In the genomic region with DNA sequence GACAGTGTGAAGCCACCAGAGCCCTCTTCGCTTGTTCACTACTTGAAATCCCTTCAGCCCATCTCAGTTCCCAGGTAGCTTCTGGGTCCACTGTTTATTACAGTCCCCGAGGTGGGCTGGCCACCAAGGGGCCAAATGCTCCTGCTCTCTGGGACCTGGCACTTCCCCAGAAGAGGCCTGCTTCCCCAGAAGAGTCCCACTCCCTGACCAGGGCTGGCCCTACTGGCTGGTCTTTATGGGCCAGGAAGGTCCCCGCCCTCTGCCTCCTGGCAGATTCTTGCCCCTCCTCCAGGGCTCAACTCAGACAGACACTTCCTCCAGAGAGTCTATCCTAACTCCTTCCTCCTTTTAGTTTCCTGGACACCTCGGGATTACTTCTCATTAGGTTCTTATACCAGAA, we compare ENCODE assay signal across 18 cellular contexts.
DNase-seq lines count a peak whose midpoint lies in the region; ATAC-seq and TF ChIP-seq lines count a peak whose summit lies in the region.
"Had no signal": no experiment of that assay in that cellular context is flagged by ENCODE, and none has a peak within 500 bp of the region (broad histone marks: within the 10 kb centered on the region; RNA-seq: fewer than 3 reads in every experiment).

No MANE protein-coding gene starts in this region.

- H4K20me1 ChIP-seq in BLaER1 treated with 17β-estradiol and CSF1 and Interleukin-3, amounts not matched to agents 10 nM and 100 nM: peaks cover 0 to 13% (median 0%) of the 10 kb centered on the region in 11 experiments; a peak in 5 of 22 replicates
- H4K20me1 ChIP-seq in osteoblast (ENCODE audit: insufficient read depth, low read length): no peaks in the 10 kb centered on the region

- peaks cover 44% of the 10 kb centered on the region for H3K4me1 Mint-ChIP-seq in dendritic cell treated with granulocyte-macrophage colony-stimulating factor and Interleukin-4, amounts not matched to agents 40 ng/mL and 50 ng/mL, for 4 days (ENCODE audit: low read depth)

- ATAC-seq in mucosa of descending colon (peak; percentile 80), GM21619 (IDR thresholded peaks at IDR 0.05; ENCODE audit: unreplicated experiment) (no peak)

- intact Hi-C loops in dendritic cell treated with granulocyte-macrophage colony-stimulating factor and Interleukin-4, amounts not matched to agents 40 ng/mL and 50 ng/mL, for 4 days (cut with micrococcal nuclease): no loop called here
- intact Hi-C loops in mucosa of descending colon (cut with DNase I, micrococcal nuclease): no loop called here

- no peak overlapping the region for H2AFZ ChIP-seq in osteoblast (ENCODE audit: low read length)

- peaks cover 3% of the 10 kb centered on the region for H3K27me3 Mint-ChIP-seq in dendritic cell treated with granulocyte-macrophage colony-stimulating factor and Interleukin-4, amounts not matched to agents 40 ng/mL and 50 ng/mL, for 4 days

- no peak overlapping the region for H3K4me3 ChIP-seq in BLaER1 treated with 17β-estradiol and CSF1 and Interleukin-3, amounts not matched to agents 10 nM and 100 nM
- H3K4me3 ChIP-seq in mucosa of descending colon (no peak overlapping the region), osteoblast (ENCODE audit: insufficient read depth, low read length) (no peak overlapping the region)
- H3K4me3 ChIP-seq: Peyer's patch had no signal

- H3K9me3 ChIP-seq in BLaER1 treated with 17β-estradiol and CSF1 and Interleukin-3, amounts not matched to agents 10 nM and 100 nM (replicated peaks in 1 of 11): no peaks in the 10 kb centered on the region; a peak in 1 of 22 replicates
- H3K9me3 ChIP-seq in mucosa of descending colon (no peaks in the 10 kb centered on the region), osteoblast (ENCODE audit: low read depth, low read length) (no peaks in the 10 kb centered on the region)
- H3K9me3 ChIP-seq: Peyer's patch had no signal

- peak overlapping the region in 6 of 11 experiments; percentile 14 to 72 (median 44); a peak in 8 of 22 replicates for H3K4me2 ChIP-seq in BLaER1 treated with 17β-estradiol and CSF1 and Interleukin-3, amounts not matched to agents 10 nM and 100 nM
- no peak overlapping the region for H3K4me2 ChIP-seq in osteoblast (ENCODE audit: insufficient read depth, low read length)

- no peak overlapping the region for H3K4me3 Mint-ChIP-seq in dendritic cell treated with granulocyte-macrophage colony-stimulating factor and Interleukin-4, amounts not matched to agents 40 ng/mL and 50 ng/mL, for 4 days
- H3K4me3 Mint-ChIP-seq: CD4-positive, alpha-beta memory T cell had no signal

- no peaks in the 10 kb centered on the region for H3K36me3 ChIP-seq in BLaER1 treated with 17β-estradiol and CSF1 and Interleukin-3, amounts not matched to agents 10 nM and 100 nM
- H3K36me3 ChIP-seq in mucosa of descending colon (ENCODE audit: low read depth): no peaks in the 10 kb centered on the region
- H3K36me3 ChIP-seq in osteoblast (ENCODE audit: insufficient read depth, low read length): no peaks in the 10 kb centered on the region
- H3K36me3 ChIP-seq: Peyer's patch had no signal

- no peak overlapping the region for H3K27ac ChIP-seq in BLaER1 treated with 17β-estradiol and CSF1 and Interleukin-3, amounts not matched to agents 10 nM and 100 nM
- no peak overlapping the region for H3K27ac ChIP-seq in osteoblast (ENCODE audit: low read depth, low read length)
- H3K27ac ChIP-seq: Peyer's patch had no signal

- H3K9me3 Mint-ChIP-seq in dendritic cell treated with granulocyte-macrophage colony-stimulating factor and Interleukin-4, amounts not matched to agents 40 ng/mL and 50 ng/mL, for 4 days: no peaks in the 10 kb centered on the region

- no peaks in the 10 kb centered on the region for H3K79me2 ChIP-seq in osteoblast (ENCODE audit: insufficient read depth, low read length)

- no peaks in the 10 kb centered on the region for H3K36me3 Mint-ChIP-seq in dendritic cell treated with granulocyte-macrophage colony-stimulating factor and Interleukin-4, amounts not matched to agents 40 ng/mL and 50 ng/mL, for 4 days (ENCODE audit: low read depth)
- H3K36me3 Mint-ChIP-seq: CD4-positive, alpha-beta memory T cell had no signal

- TF ChIP-seq CTCF in mucosa of descending colon (IDR thresholded peaks at IDR 0.05) (no peak), osteoblast (IDR thresholded peaks at IDR 0.05; ENCODE audit: extremely low read depth, low read depth, low read length) (no peak)

- peaks cover 26 to 60% (median 31%) of the 10 kb centered on the region in 10 experiments for H3K4me1 ChIP-seq in BLaER1 treated with 17β-estradiol and CSF1 and Interleukin-3, amounts not matched to agents 10 nM and 100 nM
- H3K4me1 ChIP-seq in mucosa of descending colon (ENCODE audit: low read depth) (peaks cover 4% of the 10 kb centered on the region), osteoblast (ENCODE audit: insufficient read depth, low read length) (no peaks in the 10 kb centered on the region)

- peaks cover 0 to 6% (median 0%) of the 10 kb centered on the region in 11 experiments; a peak in 1 of 22 replicates for H3K27me3 ChIP-seq in BLaER1 treated with 17β-estradiol and CSF1 and Interleukin-3, amounts not matched to agents 10 nM and 100 nM
- H3K27me3 ChIP-seq in osteoblast (ENCODE audit: insufficient read depth, low read length): peaks cover 14% of the 10 kb centered on the region
- H3K27me3 ChIP-seq: Peyer's patch had no signal

- no peak overlapping the region for H3K9ac ChIP-seq in BLaER1 treated with 17β-estradiol and CSF1 and Interleukin-3, amounts not matched to agents 10 nM and 100 nM

- peak; percentile 14 for DNase-seq in OCI-M1 (lab: John Stamatoyannopoulos, UW)
- peak in 2 of 3 donors; percentile 42 to 52 for DNase-seq in mucosa of descending colon
- DNase-seq in osteoblast (ENCODE audit: insufficient read length, low spot score, missing footprints): no peak
- DNase-seq in middle frontal gyrus (ENCODE audit: extremely low spot score, low spot score): no peak
- DNase-seq: CD4-positive, alpha-beta memory T cell; DMS79; H7; MM.1S; NCI-H1105 treated with DMSO at 0.1 percent for 48 hours; NCI-H1694 treated with DMSO at 0.1 percent for 48 hours; NCI-H2107; NCI-H2227 treated with DMSO at 0.1 percent for 48 hours; NCI-H524; Peyer's patch; SHP77 had no signal

- H3K27ac Mint-ChIP-seq in dendritic cell treated with granulocyte-macrophage colony-stimulating factor and Interleukin-4, amounts not matched to agents 40 ng/mL and 50 ng/mL, for 4 days: peak overlapping the region; percentile 58
- H3K27ac Mint-ChIP-seq: CD4-positive, alpha-beta memory T cell had no signal

Comparison
In these comparisons a context has a peak if more than half of its experiments do, and no peak if none do; other contexts are left out.
1. DNase-seq: peak in OCI-M1 (single experiment) and mucosa of descending colon (2 of 3); none in osteoblast (single experiment) and middle frontal gyrus (single experiment).